1 cellular context compared by ENCODE assay signal in genomic region chr22:20495861-20496681, GRCh38.
TF ChIP-seq lines count a peak whose summit lies in the region.

No MANE protein-coding gene starts in this region.

TF ChIP-seq in HepG2, 621 proteins besides CTCF, POLR2A, EP300 and RAD21 (continued from another document and continues in another):
- TF ChIP-seq FOSL2 (CRISPR knock-in tag; IDR thresholded peaks at IDR 0.05) (0 out of 2 replicates have a peak, but pooled peaks have one; percentile 41), ZNF101 (CRISPR knock-in tag; IDR thresholded peaks at IDR 0.05; ENCODE audit: borderline replicate concordance, low read depth) (peak; percentile 28; the same call in 1 of the 2 replicates), FUBP1 (CRISPR knock-in tag; IDR thresholded peaks at IDR 0.05; ENCODE audit: borderline replicate concordance) (no peak), EHMT2 (IDR thresholded peaks at IDR 0.05; ENCODE audit: borderline replicate concordance, low read depth, low read length) (no peak), ISX (CRISPR knock-in tag; conservative IDR thresholded peaks at IDR 0.05) (no peak), BCL6 (CRISPR knock-in tag; IDR thresholded peaks at IDR 0.05) (0 out of 2 replicates have a peak, but pooled peaks have one; percentile 50), SPEN (CRISPR knock-in tag; IDR thresholded peaks at IDR 0.05; ENCODE audit: low read depth) (0 out of 2 replicates have a peak, but pooled peaks have one; percentile 14), CBFB (CRISPR knock-in tag; IDR thresholded peaks at IDR 0.05) (peak; percentile 58), ZNF367 (CRISPR knock-in tag; IDR thresholded peaks at IDR 0.05; ENCODE audit: borderline replicate concordance) (no peak), RBM22 (optimal IDR thresholded peaks at IDR 0.05; ENCODE audit: low read length) (no peak), JARID2 (CRISPR knock-in tag; IDR thresholded peaks at IDR 0.05; ENCODE audit: insufficient replicate concordance) (no peak), KDM2A (CRISPR knock-in tag; IDR thresholded peaks at IDR 0.05; ENCODE audit: borderline replicate concordance, low read depth) (peak; percentile 89), ZNF124 (CRISPR knock-in tag; IDR thresholded peaks at IDR 0.05) (no peak), KLF15 (CRISPR knock-in tag; IDR thresholded peaks at IDR 0.05; ENCODE audit: borderline replicate concordance) (no peak), RFXANK (CRISPR knock-in tag; IDR thresholded peaks at IDR 0.05) (0 out of 2 replicates have a peak, but pooled peaks have one; percentile 66), NFKB2 (CRISPR knock-in tag; IDR thresholded peaks at IDR 0.05; ENCODE audit: borderline replicate concordance) (peak; percentile 49; the same call in 1 of the 2 replicates), MAFF (IDR thresholded peaks at IDR 0.05; ENCODE audit: low read depth, low read length) (no peak)
- TF ChIP-seq, protein P1, sequence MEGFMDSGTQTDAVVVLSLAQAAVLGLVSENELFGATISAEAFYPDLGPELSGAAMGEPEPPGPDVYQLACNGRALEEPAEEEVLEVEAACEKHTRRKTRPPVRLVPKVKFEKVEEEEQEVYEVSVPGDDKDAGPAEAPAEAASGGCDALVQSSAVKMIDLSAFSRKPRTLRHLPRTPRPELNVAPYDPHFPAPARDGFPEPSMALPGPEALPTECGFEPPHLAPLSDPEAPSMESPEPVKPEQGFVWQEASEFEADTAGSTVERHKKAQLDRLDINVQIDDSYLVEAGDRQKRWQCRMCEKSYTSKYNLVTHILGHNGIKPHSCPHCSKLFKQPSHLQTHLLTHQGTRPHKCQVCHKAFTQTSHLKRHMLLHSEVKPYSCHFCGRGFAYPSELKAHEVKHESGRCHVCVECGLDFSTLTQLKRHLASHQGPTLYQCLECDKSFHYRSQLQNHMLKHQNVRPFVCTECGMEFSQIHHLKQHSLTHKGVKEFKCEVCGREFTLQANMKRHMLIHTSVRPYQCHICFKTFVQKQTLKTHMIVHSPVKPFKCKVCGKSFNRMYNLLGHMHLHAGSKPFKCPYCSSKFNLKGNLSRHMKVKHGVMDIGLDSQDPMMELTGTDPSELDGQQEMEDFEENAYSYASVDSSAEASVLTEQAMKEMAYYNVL (CRISPR knock-in tag; IDR thresholded peaks at IDR 0.05; ENCODE audit: borderline replicate concordance), result peak; percentile 100
- TF ChIP-seq, protein P2, sequence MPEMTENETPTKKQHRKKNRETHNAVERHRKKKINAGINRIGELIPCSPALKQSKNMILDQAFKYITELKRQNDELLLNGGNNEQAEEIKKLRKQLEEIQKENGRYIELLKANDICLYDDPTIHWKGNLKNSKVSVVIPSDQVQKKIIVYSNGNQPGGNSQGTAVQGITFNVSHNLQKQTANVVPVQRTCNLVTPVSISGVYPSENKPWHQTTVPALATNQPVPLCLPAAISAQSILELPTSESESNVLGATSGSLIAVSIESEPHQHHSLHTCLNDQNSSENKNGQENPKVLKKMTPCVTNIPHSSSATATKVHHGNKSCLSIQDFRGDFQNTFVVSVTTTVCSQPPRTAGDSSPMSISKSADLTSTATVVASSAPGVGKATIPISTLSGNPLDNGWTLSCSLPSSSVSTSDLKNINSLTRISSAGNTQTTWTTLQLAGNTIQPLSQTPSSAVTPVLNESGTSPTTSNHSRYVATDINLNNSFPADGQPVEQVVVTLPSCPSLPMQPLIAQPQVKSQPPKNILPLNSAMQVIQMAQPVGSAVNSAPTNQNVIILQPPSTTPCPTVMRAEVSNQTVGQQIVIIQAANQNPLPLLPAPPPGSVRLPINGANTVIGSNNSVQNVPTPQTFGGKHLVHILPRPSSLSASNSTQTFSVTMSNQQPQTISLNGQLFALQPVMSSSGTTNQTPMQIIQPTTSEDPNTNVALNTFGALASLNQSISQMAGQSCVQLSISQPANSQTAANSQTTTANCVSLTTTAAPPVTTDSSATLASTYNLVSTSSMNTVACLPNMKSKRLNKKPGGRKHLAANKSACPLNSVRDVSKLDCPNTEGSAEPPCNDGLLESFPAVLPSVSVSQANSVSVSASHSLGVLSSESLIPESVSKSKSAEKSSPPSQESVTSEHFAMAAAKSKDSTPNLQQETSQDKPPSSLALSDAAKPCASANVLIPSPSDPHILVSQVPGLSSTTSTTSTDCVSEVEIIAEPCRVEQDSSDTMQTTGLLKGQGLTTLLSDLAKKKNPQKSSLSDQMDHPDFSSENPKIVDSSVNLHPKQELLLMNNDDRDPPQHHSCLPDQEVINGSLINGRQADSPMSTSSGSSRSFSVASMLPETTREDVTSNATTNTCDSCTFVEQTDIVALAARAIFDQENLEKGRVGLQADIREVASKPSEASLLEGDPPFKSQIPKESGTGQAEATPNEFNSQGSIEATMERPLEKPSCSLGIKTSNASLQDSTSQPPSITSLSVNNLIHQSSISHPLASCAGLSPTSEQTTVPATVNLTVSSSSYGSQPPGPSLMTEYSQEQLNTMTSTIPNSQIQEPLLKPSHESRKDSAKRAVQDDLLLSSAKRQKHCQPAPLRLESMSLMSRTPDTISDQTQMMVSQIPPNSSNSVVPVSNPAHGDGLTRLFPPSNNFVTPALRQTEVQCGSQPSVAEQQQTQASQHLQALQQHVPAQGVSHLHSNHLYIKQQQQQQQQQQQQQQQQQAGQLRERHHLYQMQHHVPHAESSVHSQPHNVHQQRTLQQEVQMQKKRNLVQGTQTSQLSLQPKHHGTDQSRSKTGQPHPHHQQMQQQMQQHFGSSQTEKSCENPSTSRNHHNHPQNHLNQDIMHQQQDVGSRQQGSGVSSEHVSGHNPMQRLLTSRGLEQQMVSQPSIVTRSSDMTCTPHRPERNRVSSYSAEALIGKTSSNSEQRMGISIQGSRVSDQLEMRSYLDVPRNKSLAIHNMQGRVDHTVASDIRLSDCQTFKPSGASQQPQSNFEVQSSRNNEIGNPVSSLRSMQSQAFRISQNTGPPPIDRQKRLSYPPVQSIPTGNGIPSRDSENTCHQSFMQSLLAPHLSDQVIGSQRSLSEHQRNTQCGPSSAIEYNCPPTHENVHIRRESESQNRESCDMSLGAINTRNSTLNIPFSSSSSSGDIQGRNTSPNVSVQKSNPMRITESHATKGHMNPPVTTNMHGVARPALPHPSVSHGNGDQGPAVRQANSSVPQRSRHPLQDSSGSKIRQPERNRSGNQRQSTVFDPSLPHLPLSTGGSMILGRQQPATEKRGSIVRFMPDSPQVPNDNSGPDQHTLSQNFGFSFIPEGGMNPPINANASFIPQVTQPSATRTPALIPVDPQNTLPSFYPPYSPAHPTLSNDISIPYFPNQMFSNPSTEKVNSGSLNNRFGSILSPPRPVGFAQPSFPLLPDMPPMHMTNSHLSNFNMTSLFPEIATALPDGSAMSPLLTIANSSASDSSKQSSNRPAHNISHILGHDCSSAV (CRISPR knock-in tag; IDR thresholded peaks at IDR 0.05; ENCODE audit: borderline replicate concordance), result no peak
- TF ChIP-seq, protein P3, sequence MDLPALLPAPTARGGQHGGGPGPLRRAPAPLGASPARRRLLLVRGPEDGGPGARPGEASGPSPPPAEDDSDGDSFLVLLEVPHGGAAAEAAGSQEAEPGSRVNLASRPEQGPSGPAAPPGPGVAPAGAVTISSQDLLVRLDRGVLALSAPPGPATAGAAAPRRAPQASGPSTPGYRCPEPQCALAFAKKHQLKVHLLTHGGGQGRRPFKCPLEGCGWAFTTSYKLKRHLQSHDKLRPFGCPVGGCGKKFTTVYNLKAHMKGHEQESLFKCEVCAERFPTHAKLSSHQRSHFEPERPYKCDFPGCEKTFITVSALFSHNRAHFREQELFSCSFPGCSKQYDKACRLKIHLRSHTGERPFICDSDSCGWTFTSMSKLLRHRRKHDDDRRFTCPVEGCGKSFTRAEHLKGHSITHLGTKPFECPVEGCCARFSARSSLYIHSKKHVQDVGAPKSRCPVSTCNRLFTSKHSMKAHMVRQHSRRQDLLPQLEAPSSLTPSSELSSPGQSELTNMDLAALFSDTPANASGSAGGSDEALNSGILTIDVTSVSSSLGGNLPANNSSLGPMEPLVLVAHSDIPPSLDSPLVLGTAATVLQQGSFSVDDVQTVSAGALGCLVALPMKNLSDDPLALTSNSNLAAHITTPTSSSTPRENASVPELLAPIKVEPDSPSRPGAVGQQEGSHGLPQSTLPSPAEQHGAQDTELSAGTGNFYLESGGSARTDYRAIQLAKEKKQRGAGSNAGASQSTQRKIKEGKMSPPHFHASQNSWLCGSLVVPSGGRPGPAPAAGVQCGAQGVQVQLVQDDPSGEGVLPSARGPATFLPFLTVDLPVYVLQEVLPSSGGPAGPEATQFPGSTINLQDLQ (CRISPR knock-in tag; IDR thresholded peaks at IDR 0.05), result peak; percentile 61; the same call in 1 of the 2 replicates
- TF ChIP-seq, protein P4, sequence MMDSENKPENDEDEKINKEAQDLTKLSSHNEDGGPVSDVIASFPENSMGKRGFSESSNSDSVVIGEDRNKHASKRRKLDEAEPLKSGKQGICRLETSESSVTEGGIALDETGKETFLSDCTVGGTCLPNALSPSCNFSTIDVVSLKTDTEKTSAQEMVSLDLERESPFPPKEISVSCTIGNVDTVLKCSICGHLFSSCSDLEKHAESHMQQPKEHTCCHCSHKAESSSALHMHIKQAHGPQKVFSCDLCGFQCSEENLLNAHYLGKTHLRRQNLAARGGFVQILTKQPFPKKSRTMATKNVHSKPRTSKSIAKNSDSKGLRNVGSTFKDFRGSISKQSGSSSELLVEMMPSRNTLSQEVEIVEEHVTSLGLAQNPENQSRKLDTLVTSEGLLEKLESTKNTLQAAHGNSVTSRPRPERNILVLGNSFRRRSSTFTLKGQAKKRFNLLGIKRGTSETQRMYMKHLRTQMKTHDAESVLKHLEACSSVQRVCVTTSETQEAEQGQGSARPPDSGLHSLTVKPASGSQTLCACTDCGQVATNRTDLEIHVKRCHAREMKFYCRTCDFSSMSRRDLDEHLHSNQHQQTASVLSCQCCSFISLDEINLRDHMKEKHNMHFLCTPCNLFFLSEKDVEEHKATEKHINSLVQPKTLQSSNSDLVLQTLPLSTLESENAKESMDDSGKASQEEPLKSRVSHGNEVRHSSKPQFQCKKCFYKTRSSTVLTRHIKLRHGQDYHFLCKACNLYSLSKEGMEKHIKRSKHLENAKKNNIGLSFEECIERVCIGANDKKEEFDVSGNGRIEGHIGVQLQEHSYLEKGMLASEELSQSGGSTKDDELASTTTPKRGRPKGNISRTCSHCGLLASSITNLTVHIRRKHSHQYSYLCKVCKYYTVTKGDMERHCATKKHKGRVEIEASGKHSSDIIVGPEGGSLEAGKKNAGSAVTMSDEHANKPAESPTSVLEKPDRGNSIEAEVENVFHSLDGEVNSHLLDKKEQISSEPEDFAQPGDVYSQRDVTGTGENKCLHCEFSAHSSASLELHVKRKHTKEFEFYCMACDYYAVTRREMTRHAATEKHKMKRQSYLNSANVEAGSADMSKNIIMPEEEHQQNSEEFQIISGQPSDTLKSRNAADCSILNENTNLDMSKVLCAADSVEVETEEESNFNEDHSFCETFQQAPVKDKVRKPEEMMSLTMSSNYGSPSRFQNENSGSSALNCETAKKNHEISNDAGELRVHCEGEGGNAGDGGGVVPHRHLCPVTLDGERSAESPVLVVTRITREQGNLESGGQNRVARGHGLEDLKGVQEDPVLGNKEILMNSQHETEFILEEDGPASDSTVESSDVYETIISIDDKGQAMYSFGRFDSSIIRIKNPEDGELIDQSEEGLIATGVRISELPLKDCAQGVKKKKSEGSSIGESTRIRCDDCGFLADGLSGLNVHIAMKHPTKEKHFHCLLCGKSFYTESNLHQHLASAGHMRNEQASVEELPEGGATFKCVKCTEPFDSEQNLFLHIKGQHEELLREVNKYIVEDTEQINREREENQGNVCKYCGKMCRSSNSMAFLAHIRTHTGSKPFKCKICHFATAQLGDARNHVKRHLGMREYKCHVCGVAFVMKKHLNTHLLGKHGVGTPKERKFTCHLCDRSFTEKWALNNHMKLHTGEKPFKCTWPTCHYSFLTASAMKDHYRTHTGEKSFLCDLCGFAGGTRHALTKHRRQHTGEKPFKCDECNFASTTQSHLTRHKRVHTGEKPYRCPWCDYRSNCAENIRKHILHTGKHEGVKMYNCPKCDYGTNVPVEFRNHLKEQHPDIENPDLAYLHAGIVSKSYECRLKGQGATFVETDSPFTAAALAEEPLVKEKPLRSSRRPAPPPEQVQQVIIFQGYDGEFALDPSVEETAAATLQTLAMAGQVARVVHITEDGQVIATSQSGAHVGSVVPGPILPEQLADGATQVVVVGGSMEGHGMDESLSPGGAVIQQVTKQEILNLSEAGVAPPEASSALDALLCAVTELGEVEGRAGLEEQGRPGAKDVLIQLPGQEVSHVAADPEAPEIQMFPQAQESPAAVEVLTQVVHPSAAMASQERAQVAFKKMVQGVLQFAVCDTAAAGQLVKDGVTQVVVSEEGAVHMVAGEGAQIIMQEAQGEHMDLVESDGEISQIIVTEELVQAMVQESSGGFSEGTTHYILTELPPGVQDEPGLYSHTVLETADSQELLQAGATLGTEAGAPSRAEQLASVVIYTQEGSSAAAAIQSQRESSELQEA (CRISPR knock-in tag; IDR thresholded peaks at IDR 0.05; ENCODE audit: not compliant biosample characterization), result no peak
